ENCODE assay signal across 9 cellular contexts in genomic region chr16:68234188-68235104, GRCh38. TPM values are rescaled to one million over a fixed set of nuclear protein-coding genes. Genes with fewer than 3 reads are reported as not detected.
DNase-seq lines count a peak whose midpoint lies in the region; ATAC-seq and TF ChIP-seq lines count a peak whose summit lies in the region.
"Had no signal": no experiment of that assay in that cellular context is flagged by ENCODE, and none has a peak within 500 bp of the region (broad histone marks: within the 10 kb centered on the region; RNA-seq: fewer than 3 reads in every experiment).

No MANE protein-coding gene starts in this region.

- BruUV-seq in A673 (replicated peaks; lab: Mats Ljungman, UMichigan), result no TSS peak

- peaks cover 0 to 7% (median 0%) of the 10 kb centered on the region in 8 donors for H3K9me3 Mint-ChIP-seq in CD4-positive, alpha-beta memory T cell
- H3K9me3 Mint-ChIP-seq in brain, result peaks cover 0 to 5% (median 0%) of the 10 kb centered on the region in 5 experiments
- H3K9me3 Mint-ChIP-seq in activated T-cell treated with anti-CD3 and anti-CD28 coated beads, Interleukin-2, amount 50 U/mL, for 4 hours, result no peaks in the 10 kb centered on the region
- H3K9me3 Mint-ChIP-seq: dendritic cell treated with granulocyte-macrophage colony-stimulating factor and Interleukin-4, amounts not matched to agents 40 ng/mL and 50 ng/mL, for 4 days had no signal

- DNase-seq in CD4-positive, alpha-beta memory T cell, result peak in 1 of 5 donors; percentile 21
- DNase-seq in LoVo (ENCODE audit: low spot score) (peak; percentile 84), mucosa of descending colon (peak; percentile 95 to 99 (median 96)), A673 (ENCODE audit: low spot score) (no peak)
- no peak for DNase-seq in activated T-cell treated with anti-CD3 and anti-CD28 coated beads, Interleukin-2, amount 50 U/mL, for 4 hours

- peak; percentile 57 for ATAC-seq in mucosa of descending colon
- ATAC-seq in activated T-cell treated with anti-CD3 and anti-CD28 coated beads, Interleukin-2, amount 50 U/mL, for 4 hours, result no peak
- ATAC-seq in HG03521 (IDR thresholded peaks at IDR 0.05; ENCODE audit: unreplicated experiment), result no peak
- no peak for ATAC-seq in HG02840 (IDR thresholded peaks at IDR 0.05; ENCODE audit: low FRiP score, unreplicated experiment)

- peaks cover 15 to 49% (median 30%) of the 10 kb centered on the region in 4 donors for H3K4me1 Mint-ChIP-seq in CD4-positive, alpha-beta memory T cell
- peaks cover 19% of the 10 kb centered on the region for H3K4me1 Mint-ChIP-seq in brain
- H3K4me1 Mint-ChIP-seq in activated T-cell treated with anti-CD3 and anti-CD28 coated beads, Interleukin-2, amount 50 U/mL, for 4 hours (ENCODE audit: low read depth), result peaks cover 27% of the 10 kb centered on the region

- H3K27me3 Mint-ChIP-seq in CD4-positive, alpha-beta memory T cell, result no peaks in the 10 kb centered on the region
- H3K27me3 Mint-ChIP-seq in brain, result peaks cover 50% of the 10 kb centered on the region
- H3K27me3 Mint-ChIP-seq in activated T-cell treated with anti-CD3 and anti-CD28 coated beads, Interleukin-2, amount 50 U/mL, for 4 hours (ENCODE audit: low read depth), result no peaks in the 10 kb centered on the region

- peaks cover 23% of the 10 kb centered on the region for H3K4me1 ChIP-seq in CD4-positive, alpha-beta memory T cell (ENCODE audit: insufficient read depth, low read length)
- peaks cover 15% of the 10 kb centered on the region for H3K4me1 ChIP-seq in mucosa of descending colon (ENCODE audit: low read depth)
- H3K4me1 ChIP-seq in A673 (ENCODE audit: insufficient read depth, low read length, poor library complexity, severe bottlenecking), result peaks cover 9% of the 10 kb centered on the region

- peaks cover 6% of the 10 kb centered on the region for H3K36me3 ChIP-seq in CD4-positive, alpha-beta memory T cell (ENCODE audit: insufficient read depth, low read length)
- peaks cover 3% of the 10 kb centered on the region for H3K36me3 ChIP-seq in mucosa of descending colon (ENCODE audit: low read depth)
- no peaks in the 10 kb centered on the region for H3K36me3 ChIP-seq in A673 (ENCODE audit: insufficient read depth, low read length, poor library complexity, severe bottlenecking)

- peaks cover 0 to 8% of the 10 kb centered on the region in 2 donors for H3K36me3 Mint-ChIP-seq in CD4-positive, alpha-beta memory T cell
- H3K36me3 Mint-ChIP-seq in brain, result no peaks in the 10 kb centered on the region
- no peaks in the 10 kb centered on the region for H3K36me3 Mint-ChIP-seq in activated T-cell treated with anti-CD3 and anti-CD28 coated beads, Interleukin-2, amount 50 U/mL, for 4 hours (ENCODE audit: insufficient read depth)

- H3K27me3 ChIP-seq in CD4-positive, alpha-beta memory T cell (ENCODE audit: insufficient read depth, low read length), result no peaks in the 10 kb centered on the region
- H3K27me3 ChIP-seq in A673 (replicated peaks; ENCODE audit: insufficient read depth, low read depth, low read length, poor library complexity), result no peaks in the 10 kb centered on the region

- no peaks in the 10 kb centered on the region for H3K9me3 ChIP-seq in CD4-positive, alpha-beta memory T cell (ENCODE audit: control insufficient read depth in 1 of 2, low read length in 2 of 2)
- H3K9me3 ChIP-seq in mucosa of descending colon, result no peaks in the 10 kb centered on the region
- H3K9me3 ChIP-seq in A673 (ENCODE audit: low read depth, low read length, poor library complexity, severe bottlenecking), result no peaks in the 10 kb centered on the region

- peak overlapping the region; percentile 13 to 89 (median 80) for H3K27ac Mint-ChIP-seq in CD4-positive, alpha-beta memory T cell
- H3K27ac Mint-ChIP-seq in brain, result peak overlapping the region in 1 of 5 experiments; percentile 43
- H3K27ac Mint-ChIP-seq: dendritic cell treated with granulocyte-macrophage colony-stimulating factor and Interleukin-4, amounts not matched to agents 40 ng/mL and 50 ng/mL, for 4 days had no signal

- POLR2A ChIA-PET in CD4-positive, alpha-beta memory T cell (lab: Charles Lee; ENCODE audit: partially characterized antibody), result interaction anchor here (0.6 to 4.3 kb wide), 2 partner anchors 11 to 300 kb away, joined by 3 to 23 read pairs; partner anchors contain the start of gene PLA2G15
- POLR2A ChIA-PET in A673 (lab: Charles Lee; ENCODE audit: low non-redundant PET), result no interaction called here

- peak overlapping the region; percentile 15 to 76 (median 48) for H3K4me3 Mint-ChIP-seq in CD4-positive, alpha-beta memory T cell
- H3K4me3 Mint-ChIP-seq in brain, result peak overlapping the region in 4 of 5 experiments; percentile 52 to 76 (median 68)
- H3K4me3 Mint-ChIP-seq in activated T-cell treated with anti-CD3 and anti-CD28 coated beads, Interleukin-2, amount 50 U/mL, for 4 hours, result no peak overlapping the region
- H3K4me3 Mint-ChIP-seq: dendritic cell treated with granulocyte-macrophage colony-stimulating factor and Interleukin-4, amounts not matched to agents 40 ng/mL and 50 ng/mL, for 4 days had no signal

- no peak overlapping the region for H3K27ac ChIP-seq in CD4-positive, alpha-beta memory T cell (ENCODE audit: low read depth, low read length)
- H3K27ac ChIP-seq in A673 (ENCODE audit: low read depth, low read length, poor library complexity, severe bottlenecking), result no peak overlapping the region

- TF ChIP-seq CTCF in brain (conservative IDR thresholded peaks at IDR 0.05) (no peak), mucosa of descending colon (IDR thresholded peaks at IDR 0.05) (no peak), A673 (conservative IDR thresholded peaks at IDR 0.05; ENCODE audit: low read depth, low read length) (no peak)

- no peak overlapping the region for H3K4me3 ChIP-seq in CD4-positive, alpha-beta memory T cell (ENCODE audit: low read length in 2 of 2)
- H3K4me3 ChIP-seq in mucosa of descending colon (peak overlapping the region; percentile 29), A673 (ENCODE audit: low read depth, low read length, poor library complexity, severe bottlenecking) (no peak overlapping the region)

- CTCF ChIA-PET in CD4-positive, alpha-beta memory T cell (lab: Charles Lee; ENCODE audit: partially characterized antibody), result no interaction called here
- CTCF ChIA-PET in A673 (lab: Charles Lee), result interaction anchor here (0.5 to 0.6 kb wide), 2 partner anchors 70 to 253 kb away, joined by 3 to 4 read pairs; no protein-coding TSS in a partner anchor

- intact Hi-C loops in CD4-positive, alpha-beta memory T cell (cut with micrococcal nuclease), result no loop called here
- intact Hi-C loops in mucosa of descending colon (cut with DNase I, micrococcal nuclease), result no loop called here
- intact Hi-C loops in A673 (cut with micrococcal nuclease; ENCODE audit: unreplicated experiment), result no loop called here

RNA-seq across cellular contexts. Expression of gene ESRP2, which starts 1.5 kb away (rescaled TPM):
- under 1 TPM; 0.14 to 0.26 TPM for total RNA-seq in CD4-positive, alpha-beta memory T cell
- polyA plus RNA-seq in CD4-positive, alpha-beta memory T cell, result under 1 TPM in 1 of 2 donors, not detected in 1; 0.64 TPM
- 1.8 TPM for polyA plus RNA-seq in brain (ENCODE audit: insufficient read depth, low read depth, low replicate concordance)
- total RNA-seq in mucosa of descending colon (100 to 1,000 TPM in 1 of 3 donors, 10 to 100 TPM in 2; 46.6 to 125 (median 94.5) TPM), A673 (2021) (0.19 and 0.35 TPM in 2 replicates)
- total RNA-seq in activated T-cell treated with anti-CD3 and anti-CD28 coated beads, Interleukin-2, amount 50 U/mL, for 4 hours, result 1 to 10 TPM in 1 of 3 donors, under 1 TPM in 2; 0.53 to 1.3 (median 0.68) TPM

RNA-seq across cellular contexts. Expression of gene PLA2G15, which starts 10.7 kb away (rescaled TPM):
- 10 to 100 TPM; 12.0 to 13.3 TPM for total RNA-seq in CD4-positive, alpha-beta memory T cell
- 10 to 100 TPM in 1 of 2 donors, 1 to 10 TPM in 1; 6.6 to 10.8 TPM for polyA plus RNA-seq in CD4-positive, alpha-beta memory T cell
- polyA plus RNA-seq in brain (ENCODE audit: insufficient read depth, low read depth, low replicate concordance), result 12.2 TPM
- total RNA-seq in mucosa of descending colon (10 to 100 TPM; 13.2 to 14.2 (median 13.5) TPM), A673 (2021) (6.8 and 8.1 TPM in 2 replicates)
- 10 to 100 TPM in 1 of 3 donors, 1 to 10 TPM in 2; 7.4 to 11.0 (median 7.9) TPM for total RNA-seq in activated T-cell treated with anti-CD3 and anti-CD28 coated beads, Interleukin-2, amount 50 U/mL, for 4 hours

RNA-seq across cellular contexts. Expression of gene SLC7A6, which starts 29.9 kb away (rescaled TPM):
- 100 to 1,000 TPM; 190 to 194 TPM for total RNA-seq in CD4-positive, alpha-beta memory T cell
- 10 to 100 TPM; 14.4 to 21.1 TPM for polyA plus RNA-seq in CD4-positive, alpha-beta memory T cell
- polyA plus RNA-seq in brain (ENCODE audit: insufficient read depth, low read depth, low replicate concordance), result 4.8 TPM
- total RNA-seq in mucosa of descending colon, result 10 to 100 TPM; 35.0 to 41.4 (median 37.2) TPM
- 43.6 and 58.7 TPM in 2 replicates for total RNA-seq in A673 (2021)
- total RNA-seq in activated T-cell treated with anti-CD3 and anti-CD28 coated beads, Interleukin-2, amount 50 U/mL, for 4 hours, result 100 to 1,000 TPM in 2 of 3 donors, 10 to 100 TPM in 1; 91.3 to 103 (median 103) TPM

Comparison
In these comparisons a context has a peak if more than half of its experiments do, and no peak if none do; other contexts are left out.
1. DNase-seq: peak in LoVo (single experiment) and mucosa of descending colon (3 of 3); none in A673 (single experiment) and activated T-cell treated with anti-CD3 and anti-CD28 coated beads, Interleukin-2, amount 50 U/mL, for 4 hours (single experiment).
2. RNA of gene ESRP2, which starts 1.5 kb away (total RNA-seq): 46.6 to 125 TPM in mucosa of descending colon; 0.53 to 1.3 TPM in activated T-cell treated with anti-CD3 and anti-CD28 coated beads, Interleukin-2, amount 50 U/mL, for 4 hours, 0.14 to 0.26 TPM in CD4-positive, alpha-beta memory T cell and 0.19 to 0.35 TPM in A673; every median in the first group is over 10 times any median in the second.